Comparison of ENCODE assay signal across 17 cellular contexts in the genomic region with DNA sequence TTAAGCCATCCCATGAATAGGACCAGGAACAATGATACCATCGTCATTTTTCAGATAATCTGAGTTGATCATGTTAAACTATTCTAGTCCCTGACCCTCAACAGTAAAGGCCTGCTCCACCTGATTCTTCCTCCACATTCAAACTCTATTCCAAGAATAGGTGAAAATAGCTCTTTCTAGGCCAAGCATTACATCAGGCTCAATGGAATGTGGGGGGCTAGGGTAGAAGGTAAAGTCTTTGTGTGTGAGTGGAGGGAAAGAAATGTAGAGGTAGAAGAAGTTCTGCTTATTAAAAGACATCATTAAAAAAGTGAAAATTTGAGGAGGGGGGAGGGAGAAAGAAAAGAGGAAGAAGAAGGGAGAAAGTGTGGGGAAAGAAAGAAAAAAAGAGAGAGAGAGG.
DNase-seq lines count a peak whose midpoint lies in the region; ATAC-seq, FAIRE-seq and TF ChIP-seq lines count a peak whose summit lies in the region.
"Had no signal": no experiment of that assay in that cellular context is flagged by ENCODE, and none has a peak within 500 bp of the region (broad histone marks: within the 10 kb centered on the region; RNA-seq: fewer than 3 reads in every experiment).

No MANE protein-coding gene starts in this region.

- H3K4ac ChIP-seq in H1 (replicated peaks; ENCODE audit: insufficient read length, low read depth, low read length) = no peak overlapping the region

- peak overlapping the region; percentile 6 for H4K5ac ChIP-seq in H1 (ENCODE audit: insufficient read length, low read depth, low read length)

- no peak overlapping the region for H4K8ac ChIP-seq in H1 (ENCODE audit: extremely low read depth, insufficient read depth, low read length)

- FAIRE-seq in H1 (lab: Jason Lieb, UNC) = no peak
- FAIRE-seq: A549, GM12892, GM18507 had no signal

- H3K9me3 ChIP-seq in HUES6 (ENCODE audit: control insufficient read depth, insufficient read depth, low read depth, low read length) (peaks cover 7% of the 10 kb centered on the region), H1 (ENCODE audit: insufficient read depth in 2 of 2, low read depth in 1 of 2, low read length in 1 of 2) (peaks cover 6 to 11% of the 10 kb centered on the region in 2 experiments; a peak in 2 of 4 replicates), iPS-20b (ENCODE audit: insufficient read depth, low read depth, low read length) (peaks cover 10% of the 10 kb centered on the region; the same call in 1 of the 2 replicates)
- H3K9me3 ChIP-seq: A549 had no signal

- intact Hi-C loops in head of caudate nucleus (cut with DNase I) = no loop called here

- POLR2A ChIA-PET in H1 (lab: Charles Lee; ENCODE audit: partially characterized antibody) = no interaction called here

- H3K4me3 ChIP-seq in HUES6 (ENCODE audit: low read depth, low read length) (no peak overlapping the region), H1 (ENCODE audit: extremely low read depth in 1 of 4, insufficient read depth in 2 of 4, low read depth in 3 of 4, low read length in 4 of 4) (peak overlapping the region in 1 of 4 experiments; percentile 32; a peak in 1 of 8 replicates), iPS-20b (ENCODE audit: low read length) (peak overlapping the region; percentile 23; the same call in 1 of the 2 replicates)
- H3K4me3 ChIP-seq: A549, BLaER1 had no signal

- ATAC-seq in GM21737 (IDR thresholded peaks at IDR 0.05; ENCODE audit: unreplicated experiment) = no peak
- ATAC-seq: A549 had no signal

- 0 out of 2 replicates have a peak overlapping the region, but pooled peaks have one; percentile 15 for H2BK20ac ChIP-seq in H1 (ENCODE audit: low read length)

- TF ChIP-seq CTCF in H1 (IDR thresholded peaks at IDR 0.05; ENCODE audit: control extremely low read depth in 1 of 3, insufficient read depth in 1 of 3, low read depth in 1 of 3, low read length in 3 of 3) = no peak

- H3K4me2 ChIP-seq in H1 (ENCODE audit: insufficient read depth in 1 of 2, low read depth in 2 of 2, low read length in 2 of 2) = 0 out of 4 replicates have a peak overlapping the region, but pooled peaks of 1 of the 2 experiments have one; percentile 14
- H3K4me2 ChIP-seq: A549, BLaER1 had no signal

- no peak for DNase-seq in H1 (ENCODE audit: low read depth in 1 of 2, low spot score in 2 of 2)
- DNase-seq in 8988T = no peak
- DNase-seq in head of caudate nucleus = no peak
- DNase-seq: AML-193; CD4-positive, alpha-beta memory T cell; DMS153; DMS79; GDM1; HCEC 1CT; KBM-7 had no signal

- H3K23me2 ChIP-seq in H1 (ENCODE audit: low read depth, low read length) = no peaks in the 10 kb centered on the region

- H3K79me2 ChIP-seq in H1 (ENCODE audit: control insufficient read depth in 1 of 2, insufficient read depth in 2 of 2, low read length in 2 of 2) = no peaks in the 10 kb centered on the region

- no peak overlapping the region for H2BK12ac ChIP-seq in H1 (ENCODE audit: low read depth, low read length)

- peak overlapping the region; percentile 13; the same call in 1 of the 2 replicates for H3K27ac ChIP-seq in HUES6 (ENCODE audit: low read depth, low read length)
- no peak overlapping the region; the same call in 1 of the 2 replicates for H3K27ac ChIP-seq in H1 (ENCODE audit: low read depth, low read length)
- peak overlapping the region; percentile 55 for H3K27ac ChIP-seq in iPS-20b (ENCODE audit: low read length)
- H3K27ac ChIP-seq: A549, BLaER1 had no signal

- H2AK5ac ChIP-seq in H1 (ENCODE audit: low read depth, low read length) = no peak overlapping the region

- H3K4me1 ChIP-seq in HUES6 (ENCODE audit: control insufficient read depth, insufficient read depth, low read length) = peaks cover 13% of the 10 kb centered on the region
- H3K4me1 ChIP-seq in H1 (replicated peaks in 1 of 4; ENCODE audit: control insufficient read depth in 3 of 4, insufficient read depth in 4 of 4, low read length in 3 of 4) = peaks cover 0 to 11% (median 0%) of the 10 kb centered on the region in 4 experiments; a peak in 1 of 7 replicates
- peaks cover 14% of the 10 kb centered on the region for H3K4me1 ChIP-seq in iPS-20b (ENCODE audit: insufficient read depth, low read length)
- H3K4me1 ChIP-seq: A549, BLaER1 had no signal

- peak overlapping the region; percentile 68; the same call in 1 of the 2 replicates for H2BK5ac ChIP-seq in H1 (ENCODE audit: low read depth, low read length)

- WGBS in H1 (ENCODE audit: extremely low coverage in 1 of 2, insufficient coverage in 1 of 2, insufficient read length in 1 of 2, insufficient replicate concordance in 2 of 2, low coverage in 1 of 2, low lambda C conversion rate in 2 of 2, missing lambda C conversion rate in 1 of 2), 2 experiments = 75% methylated on average over 1 of the region's 1 CpG; no CpG with 5 or more reads in 1 of the 2 experiments

- no peak overlapping the region for H3K23ac ChIP-seq in H1 (ENCODE audit: insufficient read length)

- peak overlapping the region; percentile 88 for H4K91ac ChIP-seq in H1 (replicated peaks; ENCODE audit: insufficient read length, low read length)

- no peaks in the 10 kb centered on the region for H3K36me3 ChIP-seq in HUES6 (ENCODE audit: control insufficient read depth, insufficient read depth, low read length)
- H3K36me3 ChIP-seq in H1 (ENCODE audit: control insufficient read depth in 2 of 4, insufficient read depth in 4 of 4, low read length in 3 of 4) = no peaks in the 10 kb centered on the region; a peak in 2 of 8 replicates
- 0 out of 2 replicates have a peak, but pooled peaks cover 8% of the 10 kb centered on the region for H3K36me3 ChIP-seq in iPS-20b (ENCODE audit: insufficient read depth, low read depth, low read length)
- H3K36me3 ChIP-seq: BLaER1 had no signal

- TF ChIP-seq POLR2A in H1 (IDR thresholded peaks at IDR 0.05; ENCODE audit: control extremely low read depth in 1 of 2, low read depth in 2 of 2, low read length in 2 of 2) = no peak

- no peak for TF ChIP-seq EP300 in H1 (IDR thresholded peaks at IDR 0.05; ENCODE audit: borderline replicate concordance in 1 of 2, low read depth in 2 of 2, low read length in 2 of 2)

- H3K27me3 ChIP-seq in HUES6 (ENCODE audit: control insufficient read depth, insufficient read depth, low read length) = no peaks in the 10 kb centered on the region
- no peaks in the 10 kb centered on the region for H3K27me3 ChIP-seq in H1 (replicated peaks in 1 of 4; ENCODE audit: control insufficient read depth in 3 of 4, extremely low read depth in 1 of 4, insufficient read depth in 3 of 4, low read length in 3 of 4)
- no peaks in the 10 kb centered on the region for H3K27me3 ChIP-seq in iPS-20b (ENCODE audit: insufficient read depth, low read length)
- H3K27me3 ChIP-seq: BLaER1 had no signal

- no peak overlapping the region for H2AFZ ChIP-seq in H1 (ENCODE audit: low read length)

- CTCF ChIA-PET in H1 (lab: Charles Lee; ENCODE audit: partially characterized antibody) = no interaction called here

- H3K56ac ChIP-seq in H1 (replicated peaks; ENCODE audit: insufficient read length, low read depth, low read length) = no peak overlapping the region

- H3K18ac ChIP-seq in H1 (ENCODE audit: extremely low read depth, low read length) = no peak overlapping the region

- H2BK120ac ChIP-seq in H1 (replicated peaks; ENCODE audit: low read depth, low read length) = peak overlapping the region; percentile 58

- TF ChIP-seq RAD21 in H1 (IDR thresholded peaks at IDR 0.05 in 1 of 2, conservative IDR thresholded peaks at IDR 0.05 in 1 of 2; ENCODE audit: low read depth in 2 of 2, low read length in 2 of 2) = no peak

- H3K9ac ChIP-seq in HUES6 (ENCODE audit: low read length) = no peak overlapping the region
- no peak overlapping the region for H3K9ac ChIP-seq in H1 (replicated peaks in 1 of 4; ENCODE audit: extremely low read depth in 1 of 4, low read depth in 3 of 4, low read length in 3 of 4)
- peak overlapping the region; percentile 50; the same call in 1 of the 2 replicates for H3K9ac ChIP-seq in iPS-20b (ENCODE audit: low read depth, low read length)
- H3K9ac ChIP-seq: BLaER1 had no signal

- no peak overlapping the region for H2BK15ac ChIP-seq in H1 (ENCODE audit: low read length)

- H3K14ac ChIP-seq in H1 (ENCODE audit: insufficient read length) = no peak overlapping the region

- H3K79me1 ChIP-seq in H1 (ENCODE audit: low read depth, low read length) = no peaks in the 10 kb centered on the region

- H4K20me1 ChIP-seq in H1 (replicated peaks in 1 of 2; ENCODE audit: control insufficient read depth in 1 of 2, insufficient read depth in 2 of 2, low read length in 2 of 2) = no peaks in the 10 kb centered on the region
- H4K20me1 ChIP-seq: BLaER1 had no signal

TF ChIP-seq in H1, 55 proteins besides CTCF, POLR2A, EP300 and RAD21:
- no peak for TF ChIP-seq CEBPB (IDR thresholded peaks at IDR 0.05; ENCODE audit: low read depth, low read length)
- TF ChIP-seq JUND (IDR thresholded peaks at IDR 0.05; ENCODE audit: low read length) = peak; percentile 41; the same call in 1 of the 2 replicates
- peak; percentile 75 for TF ChIP-seq JUN (IDR thresholded peaks at IDR 0.05; ENCODE audit: low read depth, low read length)
